ENCODE assay signal across 1 cellular context in the genomic region with DNA sequence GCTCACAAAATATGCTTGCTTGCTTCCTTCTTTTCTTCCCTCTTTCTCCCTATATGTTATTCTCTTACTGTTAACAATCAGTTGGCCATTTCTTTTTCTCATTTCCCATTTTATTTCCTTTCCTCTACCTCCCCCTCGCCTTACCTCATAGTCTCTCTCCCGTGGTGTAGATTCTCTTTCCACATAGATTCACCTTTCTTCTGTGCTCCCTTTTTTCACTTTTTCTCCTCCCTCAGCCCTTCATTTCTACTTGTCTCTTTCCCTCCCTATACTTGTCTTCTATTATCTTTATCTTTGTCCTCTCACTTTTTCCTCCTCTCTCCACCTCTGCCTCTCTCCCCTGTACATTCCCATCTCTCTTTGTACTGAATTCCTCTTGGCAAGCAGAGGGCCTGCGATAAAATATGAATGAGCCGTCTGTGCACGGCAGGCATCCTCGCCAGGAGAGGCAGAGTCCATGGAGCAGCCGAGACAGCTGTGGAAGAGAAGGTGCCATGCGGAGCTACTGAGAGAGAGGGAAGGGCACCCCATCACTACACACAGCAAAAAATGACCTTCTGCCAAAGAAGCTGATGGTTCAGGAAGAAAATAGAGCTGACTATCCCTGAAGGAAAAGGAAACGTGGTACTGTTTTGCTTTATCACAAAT.
TF ChIP-seq lines count a peak whose summit lies in the region.

No MANE protein-coding gene starts in this region.

TF ChIP-seq in HepG2, 621 proteins besides CTCF, POLR2A, EP300 and RAD21:
- TF ChIP-seq, protein P1, sequence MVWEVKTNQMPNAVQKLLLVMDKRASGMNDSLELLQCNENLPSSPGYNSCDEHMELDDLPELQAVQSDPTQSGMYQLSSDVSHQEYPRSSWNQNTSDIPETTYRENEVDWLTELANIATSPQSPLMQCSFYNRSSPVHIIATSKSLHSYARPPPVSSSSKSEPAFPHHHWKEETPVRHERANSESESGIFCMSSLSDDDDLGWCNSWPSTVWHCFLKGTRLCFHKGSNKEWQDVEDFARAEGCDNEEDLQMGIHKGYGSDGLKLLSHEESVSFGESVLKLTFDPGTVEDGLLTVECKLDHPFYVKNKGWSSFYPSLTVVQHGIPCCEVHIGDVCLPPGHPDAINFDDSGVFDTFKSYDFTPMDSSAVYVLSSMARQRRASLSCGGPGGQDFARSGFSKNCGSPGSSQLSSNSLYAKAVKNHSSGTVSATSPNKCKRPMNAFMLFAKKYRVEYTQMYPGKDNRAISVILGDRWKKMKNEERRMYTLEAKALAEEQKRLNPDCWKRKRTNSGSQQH (CRISPR knock-in tag; IDR thresholded peaks at IDR 0.05; ENCODE audit: low read depth) = no peak
- TF ChIP-seq NPAS2 (CRISPR knock-in tag; IDR thresholded peaks at IDR 0.05; ENCODE audit: borderline replicate concordance) (no peak), ZNF891 (CRISPR knock-in tag; IDR thresholded peaks at IDR 0.05) (no peak), KDM5B (CRISPR knock-in tag; IDR thresholded peaks at IDR 0.05; ENCODE audit: borderline replicate concordance) (no peak), RFX1 (IDR thresholded peaks at IDR 0.05) (no peak), TEAD3 (CRISPR knock-in tag; optimal IDR thresholded peaks at IDR 0.05; ENCODE audit: borderline replicate concordance) (no peak), NBN (conservative IDR thresholded peaks at IDR 0.05) (0 out of 2 replicates have a peak, but pooled peaks have one; percentile 45), ZGPAT (CRISPR knock-in tag; IDR thresholded peaks at IDR 0.05) (no peak), IKZF1 (IDR thresholded peaks at IDR 0.05) (0 out of 2 replicates have a peak, but pooled peaks have one; percentile 35), PHB2 (IDR thresholded peaks at IDR 0.05; ENCODE audit: partially characterized antibody) (peak; percentile 75), RBAK (CRISPR knock-in tag; IDR thresholded peaks at IDR 0.05) (no peak), TCF7 (IDR thresholded peaks at IDR 0.05; ENCODE audit: low read depth) (no peak), NFKBIZ (CRISPR knock-in tag; IDR thresholded peaks at IDR 0.05) (no peak), ZSCAN25 (CRISPR knock-in tag; IDR thresholded peaks at IDR 0.05) (no peak), ATF7 (IDR thresholded peaks at IDR 0.05) (0 out of 2 replicates have a peak, but pooled peaks have one; percentile 22), ATF7 (CRISPR knock-in tag; IDR thresholded peaks at IDR 0.05) (no peak), ZNF619 (CRISPR knock-in tag; IDR thresholded peaks at IDR 0.05) (no peak), FOXK2 (IDR thresholded peaks at IDR 0.05) (0 out of 2 replicates have a peak, but pooled peaks have one; percentile 35)
- TF ChIP-seq, protein P2, sequence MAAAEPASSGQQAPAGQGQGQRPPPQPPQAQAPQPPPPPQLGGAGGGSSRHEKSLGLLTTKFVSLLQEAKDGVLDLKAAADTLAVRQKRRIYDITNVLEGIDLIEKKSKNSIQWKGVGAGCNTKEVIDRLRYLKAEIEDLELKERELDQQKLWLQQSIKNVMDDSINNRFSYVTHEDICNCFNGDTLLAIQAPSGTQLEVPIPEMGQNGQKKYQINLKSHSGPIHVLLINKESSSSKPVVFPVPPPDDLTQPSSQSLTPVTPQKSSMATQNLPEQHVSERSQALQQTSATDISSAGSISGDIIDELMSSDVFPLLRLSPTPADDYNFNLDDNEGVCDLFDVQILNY (CRISPR knock-in tag; conservative IDR thresholded peaks at IDR 0.05) = no peak
- TF ChIP-seq, protein P3, sequence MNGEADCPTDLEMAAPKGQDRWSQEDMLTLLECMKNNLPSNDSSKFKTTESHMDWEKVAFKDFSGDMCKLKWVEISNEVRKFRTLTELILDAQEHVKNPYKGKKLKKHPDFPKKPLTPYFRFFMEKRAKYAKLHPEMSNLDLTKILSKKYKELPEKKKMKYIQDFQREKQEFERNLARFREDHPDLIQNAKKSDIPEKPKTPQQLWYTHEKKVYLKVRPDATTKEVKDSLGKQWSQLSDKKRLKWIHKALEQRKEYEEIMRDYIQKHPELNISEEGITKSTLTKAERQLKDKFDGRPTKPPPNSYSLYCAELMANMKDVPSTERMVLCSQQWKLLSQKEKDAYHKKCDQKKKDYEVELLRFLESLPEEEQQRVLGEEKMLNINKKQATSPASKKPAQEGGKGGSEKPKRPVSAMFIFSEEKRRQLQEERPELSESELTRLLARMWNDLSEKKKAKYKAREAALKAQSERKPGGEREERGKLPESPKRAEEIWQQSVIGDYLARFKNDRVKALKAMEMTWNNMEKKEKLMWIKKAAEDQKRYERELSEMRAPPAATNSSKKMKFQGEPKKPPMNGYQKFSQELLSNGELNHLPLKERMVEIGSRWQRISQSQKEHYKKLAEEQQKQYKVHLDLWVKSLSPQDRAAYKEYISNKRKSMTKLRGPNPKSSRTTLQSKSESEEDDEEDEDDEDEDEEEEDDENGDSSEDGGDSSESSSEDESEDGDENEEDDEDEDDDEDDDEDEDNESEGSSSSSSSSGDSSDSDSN (CRISPR knock-in tag; IDR thresholded peaks at IDR 0.05) = no peak
TF ChIP-seq in HepG2: peak in this region for 5.
